In the genomic region with DNA sequence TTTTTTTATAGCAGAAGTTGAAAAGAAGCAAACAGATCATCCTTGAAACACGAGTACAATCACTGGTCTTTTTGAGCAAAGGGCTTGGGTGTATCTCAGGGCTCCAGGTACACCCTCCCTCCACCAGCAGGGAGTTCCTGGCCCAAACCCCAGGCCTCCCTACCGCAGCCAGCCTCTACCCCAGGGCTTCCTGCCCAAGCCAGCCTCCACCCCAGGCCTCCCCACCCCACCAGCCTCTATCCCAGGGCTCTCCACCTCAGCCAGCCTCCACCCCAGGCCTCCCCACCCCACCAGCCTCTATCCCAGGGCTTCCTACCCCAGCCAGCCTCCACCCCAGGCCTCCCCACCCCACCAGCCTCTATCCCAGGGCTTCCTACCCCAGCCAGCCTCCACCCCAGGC, we compare ENCODE assay signal across 5 cellular contexts. TPM values are rescaled to one million over a fixed set of nuclear protein-coding genes. Genes with fewer than 3 reads are reported as not detected.
"Had no signal": no experiment of that assay in that cellular context is flagged by ENCODE, and none has a peak within 500 bp of the region (broad histone marks: within the 10 kb centered on the region; RNA-seq: fewer than 3 reads in every experiment).

No MANE protein-coding gene starts in this region.

RNA-seq across cellular contexts. Expression of a gene that starts 46.1 kb away (rescaled TPM):
- total RNA-seq: dermis blood vessel endothelial cell, glomerular endothelial cell, myocyte, posterior vena cava, right atrium auricular region had no signal

RNA-seq across cellular contexts. Expression of a gene that starts 52.9 kb away (rescaled TPM):
- total RNA-seq: dermis blood vessel endothelial cell, glomerular endothelial cell, myocyte, right atrium auricular region had no signal
